In the genomic region with DNA sequence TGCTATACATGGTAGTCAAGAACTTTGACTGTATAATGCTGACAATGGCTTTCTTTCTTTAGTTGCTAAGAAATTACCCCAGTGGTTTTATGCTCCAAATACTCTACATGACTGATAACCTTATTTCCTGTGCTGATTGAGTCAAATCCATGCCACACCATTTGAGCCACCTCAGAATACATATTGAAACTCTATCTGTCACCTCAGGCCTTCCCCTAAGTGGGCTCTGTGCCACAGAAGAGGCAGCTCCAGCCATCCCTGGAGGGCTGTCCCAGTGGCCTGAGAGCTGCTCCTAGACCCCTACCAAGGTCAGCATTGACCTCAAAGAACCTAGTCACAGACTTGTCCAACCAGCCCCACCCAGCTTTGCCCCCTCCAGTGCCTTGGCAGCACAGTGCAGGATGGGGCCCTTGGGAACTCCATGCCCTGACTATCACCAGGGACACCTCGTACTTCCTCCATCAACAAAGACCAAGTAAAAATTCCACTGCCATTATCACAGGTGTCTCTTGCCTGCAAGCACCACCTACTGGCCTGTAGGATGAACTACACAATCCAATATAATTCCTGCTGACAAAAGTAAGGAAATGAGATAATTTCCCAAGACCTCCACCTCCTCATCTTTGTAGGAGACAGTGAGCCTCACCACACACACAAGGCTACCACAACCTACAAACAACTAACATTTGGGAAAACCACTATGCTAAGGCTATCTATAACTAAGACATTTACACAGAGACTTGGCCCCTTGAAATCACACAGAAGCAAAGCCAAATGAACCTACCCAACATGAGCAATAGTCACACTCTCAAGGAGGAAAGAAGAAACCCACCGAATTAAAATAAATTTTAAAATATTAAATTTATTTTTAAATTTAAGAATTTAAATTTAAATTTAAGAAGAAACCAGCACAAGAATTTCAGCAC, we compare ENCODE assay signal across 1 cellular context.
TF ChIP-seq lines count a peak whose summit lies in the region.

No MANE protein-coding gene starts in this region.

TF ChIP-seq in GM23338, 12 proteins besides CTCF, POLR2A, EP300 and RAD21 (continued from another document):
- TF ChIP-seq, protein P1, sequence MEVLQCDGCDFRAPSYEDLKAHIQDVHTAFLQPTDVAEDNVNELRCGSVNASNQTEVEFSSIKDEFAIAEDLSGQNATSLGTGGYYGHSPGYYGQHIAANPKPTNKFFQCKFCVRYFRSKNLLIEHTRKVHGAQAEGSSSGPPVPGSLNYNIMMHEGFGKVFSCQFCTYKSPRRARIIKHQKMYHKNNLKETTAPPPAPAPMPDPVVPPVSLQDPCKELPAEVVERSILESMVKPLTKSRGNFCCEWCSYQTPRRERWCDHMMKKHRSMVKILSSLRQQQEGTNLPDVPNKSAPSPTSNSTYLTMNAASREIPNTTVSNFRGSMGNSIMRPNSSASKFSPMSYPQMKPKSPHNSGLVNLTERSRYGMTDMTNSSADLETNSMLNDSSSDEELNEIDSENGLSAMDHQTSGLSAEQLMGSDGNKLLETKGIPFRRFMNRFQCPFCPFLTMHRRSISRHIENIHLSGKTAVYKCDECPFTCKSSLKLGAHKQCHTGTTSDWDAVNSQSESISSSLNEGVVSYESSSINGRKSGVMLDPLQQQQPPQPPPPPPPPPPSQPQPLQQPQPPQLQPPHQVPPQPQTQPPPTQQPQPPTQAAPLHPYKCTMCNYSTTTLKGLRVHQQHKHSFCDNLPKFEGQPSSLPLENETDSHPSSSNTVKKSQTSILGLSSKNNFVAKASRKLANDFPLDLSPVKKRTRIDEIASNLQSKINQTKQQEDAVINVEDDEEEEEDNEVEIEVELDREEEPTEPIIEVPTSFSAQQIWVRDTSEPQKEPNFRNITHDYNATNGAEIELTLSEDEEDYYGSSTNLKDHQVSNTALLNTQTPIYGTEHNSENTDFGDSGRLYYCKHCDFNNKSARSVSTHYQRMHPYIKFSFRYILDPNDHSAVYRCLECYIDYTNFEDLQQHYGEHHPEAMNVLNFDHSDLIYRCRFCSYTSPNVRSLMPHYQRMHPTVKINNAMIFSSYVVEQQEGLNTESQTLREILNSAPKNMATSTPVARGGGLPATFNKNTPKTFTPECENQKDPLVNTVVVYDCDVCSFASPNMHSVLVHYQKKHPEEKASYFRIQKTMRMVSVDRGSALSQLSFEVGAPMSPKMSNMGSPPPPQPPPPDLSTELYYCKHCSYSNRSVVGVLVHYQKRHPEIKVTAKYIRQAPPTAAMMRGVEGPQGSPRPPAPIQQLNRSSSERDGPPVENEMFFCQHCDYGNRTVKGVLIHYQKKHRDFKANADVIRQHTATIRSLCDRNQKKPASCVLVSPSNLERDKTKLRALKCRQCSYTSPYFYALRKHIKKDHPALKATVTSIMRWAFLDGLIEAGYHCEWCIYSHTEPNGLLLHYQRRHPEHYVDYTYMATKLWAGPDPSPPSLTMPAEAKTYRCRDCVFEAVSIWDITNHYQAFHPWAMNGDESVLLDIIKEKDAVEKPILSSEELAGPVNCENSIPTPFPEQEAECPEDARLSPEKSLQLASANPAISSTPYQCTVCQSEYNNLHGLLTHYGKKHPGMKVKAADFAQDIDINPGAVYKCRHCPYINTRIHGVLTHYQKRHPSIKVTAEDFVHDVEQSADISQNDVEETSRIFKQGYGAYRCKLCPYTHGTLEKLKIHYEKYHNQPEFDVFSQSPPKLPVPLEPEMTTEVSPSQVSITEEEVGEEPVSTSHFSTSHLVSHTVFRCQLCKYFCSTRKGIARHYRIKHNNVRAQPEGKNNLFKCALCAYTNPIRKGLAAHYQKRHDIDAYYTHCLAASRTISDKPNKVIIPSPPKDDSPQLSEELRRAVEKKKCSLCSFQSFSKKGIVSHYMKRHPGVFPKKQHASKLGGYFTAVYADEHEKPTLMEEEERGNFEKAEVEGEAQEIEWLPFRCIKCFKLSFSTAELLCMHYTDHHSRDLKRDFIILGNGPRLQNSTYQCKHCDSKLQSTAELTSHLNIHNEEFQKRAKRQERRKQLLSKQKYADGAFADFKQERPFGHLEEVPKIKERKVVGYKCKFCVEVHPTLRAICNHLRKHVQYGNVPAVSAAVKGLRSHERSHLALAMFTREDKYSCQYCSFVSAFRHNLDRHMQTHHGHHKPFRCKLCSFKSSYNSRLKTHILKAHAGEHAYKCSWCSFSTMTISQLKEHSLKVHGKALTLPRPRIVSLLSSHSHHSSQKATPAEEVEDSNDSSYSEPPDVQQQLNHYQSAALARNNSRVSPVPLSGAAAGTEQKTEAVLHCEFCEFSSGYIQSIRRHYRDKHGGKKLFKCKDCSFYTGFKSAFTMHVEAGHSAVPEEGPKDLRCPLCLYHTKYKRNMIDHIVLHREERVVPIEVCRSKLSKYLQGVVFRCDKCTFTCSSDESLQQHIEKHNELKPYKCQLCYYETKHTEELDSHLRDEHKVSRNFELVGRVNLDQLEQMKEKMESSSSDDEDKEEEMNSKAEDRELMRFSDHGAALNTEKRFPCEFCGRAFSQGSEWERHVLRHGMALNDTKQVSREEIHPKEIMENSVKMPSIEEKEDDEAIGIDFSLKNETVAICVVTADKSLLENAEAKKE (CRISPR knock-in tag; IDR thresholded peaks at IDR 0.05): peak; percentile 63
- TF ChIP-seq EZH2phosphoT487 (IDR thresholded peaks at IDR 0.05; ENCODE audit: unreplicated experiment) (no peak), NANOG (IDR thresholded peaks at IDR 0.05; ENCODE audit: borderline replicate concordance) (no peak)
